8 cellular contexts compared by ENCODE assay signal in the genomic region with DNA sequence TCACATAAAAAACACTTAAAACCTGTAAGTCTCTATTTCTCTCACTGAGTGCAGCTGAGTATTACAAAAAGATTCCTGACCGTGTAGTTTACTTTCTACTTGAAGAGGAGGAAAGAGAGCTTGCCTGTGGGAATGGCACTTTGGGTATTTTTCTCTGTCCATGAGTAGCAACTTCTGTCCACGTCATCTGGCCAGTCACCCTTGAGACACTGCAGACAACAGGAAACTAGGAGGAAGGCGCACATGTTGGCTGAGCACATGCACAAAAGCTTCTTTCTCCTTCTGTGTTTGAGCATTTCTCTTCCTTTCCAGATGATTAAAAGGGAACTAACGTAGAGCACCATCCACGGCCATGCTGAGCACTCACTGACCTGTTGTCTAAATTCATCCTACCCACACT. TPM values are rescaled to one million over a fixed set of nuclear protein-coding genes. Genes with fewer than 3 reads are reported as not detected.
DNase-seq lines count a peak whose midpoint lies in the region; ATAC-seq and TF ChIP-seq lines count a peak whose summit lies in the region.

No MANE protein-coding gene starts in this region.

- peak overlapping the region; percentile 88 to 97 (median 95) for H3K27ac Mint-ChIP-seq in CD4-positive, alpha-beta memory T cell
- peak overlapping the region; percentile 97 to 98 for H3K27ac Mint-ChIP-seq in natural killer cell

- TF ChIP-seq CTCF in dorsolateral prefrontal cortex (IDR thresholded peaks at IDR 0.05 in 54 of 56, conservative IDR thresholded peaks at IDR 0.05 in 2 of 56; ENCODE audit: low read depth in 1 of 56, partially characterized antibody in 56 of 56) (no peak), natural killer cell (IDR thresholded peaks at IDR 0.05) (no peak)

- peak in 1 of 5 donors; percentile 43 for DNase-seq in CD4-positive, alpha-beta memory T cell
- DNase-seq in NOMO-1 treated with DMSO at 0.1 percent for 48 hours (lab: John Stamatoyannopoulos, UW; ENCODE audit: unreplicated experiment) (peak; percentile 39), dorsolateral prefrontal cortex (peak in 1 of 10 donors; percentile 41), natural killer cell (no peak), A172 (ENCODE audit: low spot score) (no peak)

- ATAC-seq in natural killer cell (no peak), GM21528 (IDR thresholded peaks at IDR 0.05; ENCODE audit: low FRiP score, unreplicated experiment) (no peak), HG02970 (IDR thresholded peaks at IDR 0.05; ENCODE audit: low FRiP score, unreplicated experiment) (no peak), HG03045 (IDR thresholded peaks at IDR 0.05; ENCODE audit: unreplicated experiment) (no peak)

- no peaks in the 10 kb centered on the region for H3K27me3 ChIP-seq in CD4-positive, alpha-beta memory T cell (ENCODE audit: insufficient read depth, low read length)
- no peaks in the 10 kb centered on the region for H3K27me3 ChIP-seq in dorsolateral prefrontal cortex

- H3K4me1 Mint-ChIP-seq in CD4-positive, alpha-beta memory T cell, result peaks cover 48 to 90% (median 65%) of the 10 kb centered on the region in 4 donors
- peaks cover 82 to 84% of the 10 kb centered on the region in 2 donors for H3K4me1 Mint-ChIP-seq in natural killer cell

- intact Hi-C loops in CD4-positive, alpha-beta memory T cell (cut with micrococcal nuclease), result loop anchor here (1.0 to 2.0 kb wide), 2 partner anchors 8 to 29 kb away; no protein-coding TSS in a partner anchor
- intact Hi-C loops in dorsolateral prefrontal cortex (cut with DNase I), result no loop called here
- intact Hi-C loops in natural killer cell (cut with micrococcal nuclease), result no loop called here

- H3K9me3 Mint-ChIP-seq in CD4-positive, alpha-beta memory T cell, result no peaks in the 10 kb centered on the region
- H3K9me3 Mint-ChIP-seq in natural killer cell, result no peaks in the 10 kb centered on the region

- POLR2A ChIA-PET in CD4-positive, alpha-beta memory T cell (lab: Charles Lee; ENCODE audit: partially characterized antibody), result interaction anchor here (1.6 to 20.5 kb wide), 8 partner anchors 6 to 303 kb away, joined by 5 to 702 read pairs (median 35); a partner anchor contains a TSS

- peaks cover 97 to 98% of the 10 kb centered on the region in 2 donors for H3K36me3 Mint-ChIP-seq in CD4-positive, alpha-beta memory T cell
- H3K36me3 Mint-ChIP-seq in natural killer cell, result peaks cover 60% of the 10 kb centered on the region

- H3K9me3 ChIP-seq in CD4-positive, alpha-beta memory T cell (ENCODE audit: control insufficient read depth in 1 of 2, low read length in 2 of 2), result no peaks in the 10 kb centered on the region

- peaks cover 95% of the 10 kb centered on the region for H3K36me3 ChIP-seq in CD4-positive, alpha-beta memory T cell (ENCODE audit: insufficient read depth, low read length)

- H3K4me3 Mint-ChIP-seq in CD4-positive, alpha-beta memory T cell, result peak overlapping the region; percentile 83 to 100 (median 99)
- peak overlapping the region; percentile 73 for H3K4me3 Mint-ChIP-seq in natural killer cell

- no peaks in the 10 kb centered on the region for H3K27me3 Mint-ChIP-seq in CD4-positive, alpha-beta memory T cell
- H3K27me3 Mint-ChIP-seq in natural killer cell (ENCODE audit: low read depth in 2 of 2), result no peaks in the 10 kb centered on the region

- CTCF ChIA-PET in CD4-positive, alpha-beta memory T cell (lab: Charles Lee; ENCODE audit: partially characterized antibody), result interaction anchor here (0.9 to 10.5 kb wide), 6 partner anchors 9 to 38 kb away, joined by 4 to 107 read pairs (median 4); no protein-coding TSS in a partner anchor

- peak overlapping the region in 1 of 2 donors; percentile 1 for H3K4me3 ChIP-seq in CD4-positive, alpha-beta memory T cell (ENCODE audit: low read length in 2 of 2)
- H3K4me3 ChIP-seq in dorsolateral prefrontal cortex, result peak overlapping the region in 2 of 59 donors; percentile 3 to 24

- peaks cover 74% of the 10 kb centered on the region for H3K4me1 ChIP-seq in CD4-positive, alpha-beta memory T cell (ENCODE audit: insufficient read depth, low read length)

- peak overlapping the region; percentile 49 for H3K27ac ChIP-seq in CD4-positive, alpha-beta memory T cell (ENCODE audit: low read depth, low read length)
- peak overlapping the region in 50 of 59 donors; percentile 6 to 76 (median 57) for H3K27ac ChIP-seq in dorsolateral prefrontal cortex

RNA-seq across cellular contexts. Expression of a gene that starts 19.7 kb away (rescaled TPM):
- total RNA-seq in CD4-positive, alpha-beta memory T cell, result 1 to 10 TPM; 5.0 to 8.0 TPM
- 1 to 10 TPM; 1.9 to 3.9 TPM for polyA plus RNA-seq in CD4-positive, alpha-beta memory T cell
- total RNA-seq in dorsolateral prefrontal cortex, result 10 to 100 TPM in 53 of 120 experiments, 1 to 10 TPM in 67; 4.8 to 16.1 (median 9.5) TPM
- total RNA-seq in natural killer cell, result 1 to 10 TPM; 4.7 to 6.6 (median 6.3) TPM
- 0.86 and 1.7 TPM in 2 replicates for total RNA-seq in A172 (2014; rRNA removed; shearing (Covaris generic))
